Comparison of ENCODE assay signal across 13 cellular contexts in genomic region chr1:83500987-83501591, GRCh38.
DNase-seq lines count a peak whose midpoint lies in the region; ATAC-seq and TF ChIP-seq lines count a peak whose summit lies in the region.
"Had no signal": no experiment of that assay in that cellular context is flagged by ENCODE, and none has a peak within 500 bp of the region (broad histone marks: within the 10 kb centered on the region; RNA-seq: fewer than 3 reads in every experiment).

No MANE protein-coding gene starts in this region.

- H3K27me3 Mint-ChIP-seq in stimulated activated naive CD8-positive, alpha-beta T cell treated with anti-CD3 and anti-CD28 coated beads, Interleukin-15, amount 100 ng/mL, for 72 hours: no peaks in the 10 kb centered on the region
- H3K27me3 Mint-ChIP-seq: natural killer cell treated with Interleukin-12 subunit alpha and Interleukin-12 subunit beta and Interleukin-15 and Interleukin-18, amount 100 ng/mL, for 72 hours had no signal

- no peak overlapping the region for H3K4me3 ChIP-seq in lower leg skin (ENCODE audit: low read depth, poor library complexity, severe bottlenecking)

- peaks cover 47% of the 10 kb centered on the region for H3K4me1 Mint-ChIP-seq in stimulated activated naive CD8-positive, alpha-beta T cell treated with anti-CD3 and anti-CD28 coated beads, Interleukin-15, amount 100 ng/mL, for 72 hours
- H3K4me1 Mint-ChIP-seq: brain had no signal

- no peak for TF ChIP-seq POLR2A in lower leg skin (IDR thresholded peaks at IDR 0.05)

- peak overlapping the region; percentile 50 to 59 for H3K4me3 Mint-ChIP-seq in stimulated activated naive CD8-positive, alpha-beta T cell treated with anti-CD3 and anti-CD28 coated beads, Interleukin-15, amount 100 ng/mL, for 72 hours
- H3K4me3 Mint-ChIP-seq: brain; natural killer cell treated with Interleukin-12 subunit alpha and Interleukin-12 subunit beta and Interleukin-15 and Interleukin-18, amount 100 ng/mL, for 72 hours had no signal

- TF ChIP-seq CTCF in lower leg skin (IDR thresholded peaks at IDR 0.05): no peak

- H3K9me3 Mint-ChIP-seq in stimulated activated naive CD8-positive, alpha-beta T cell treated with anti-CD3 and anti-CD28 coated beads, Interleukin-15, amount 100 ng/mL, for 72 hours: peaks cover 13 to 20% of the 10 kb centered on the region in 2 donors

- ATAC-seq in left ventricle myocardium superior: peak; percentile 35
- no peak for ATAC-seq in Right ventricle myocardium inferior
- peak; percentile 93 for ATAC-seq in HG02610 (IDR thresholded peaks at IDR 0.05; ENCODE audit: unreplicated experiment)
- peak; percentile 93 for ATAC-seq in HG03558 (IDR thresholded peaks at IDR 0.05; ENCODE audit: extremely low read depth, unreplicated experiment)
- peak; percentile 99 for ATAC-seq in stimulated activated naive CD8-positive, alpha-beta T cell treated with anti-CD3 and anti-CD28 coated beads, Interleukin-15, amount 100 ng/mL, for 72 hours
- ATAC-seq: foreskin keratinocyte; natural killer cell treated with Interleukin-12 subunit alpha and Interleukin-12 subunit beta and Interleukin-15 and Interleukin-18, amount 100 ng/mL, for 72 hours had no signal

- DNase-seq in left ventricle myocardium superior (no peak), Right ventricle myocardium inferior (ENCODE audit: missing footprints) (no peak), HK-2 (ENCODE audit: unreplicated experiment) (no peak), DMS114 treated with DMSO at 0.1 percent for 48 hours (lab: John Stamatoyannopoulos, UW; ENCODE audit: unreplicated experiment) (no peak), lower leg skin (ENCODE audit: low spot score in 2 of 2) (no peak)
- peak in 1 of 2 donors; percentile 12 for DNase-seq in stimulated activated naive CD8-positive, alpha-beta T cell treated with anti-CD3 and anti-CD28 coated beads, Interleukin-15, amount 100 ng/mL, for 72 hours
- DNase-seq: foreskin keratinocyte, NCI-H2029 treated with DMSO at 0.1 percent for 48 hours, T-helper 9 cell had no signal

- H3K27ac Mint-ChIP-seq in stimulated activated naive CD8-positive, alpha-beta T cell treated with anti-CD3 and anti-CD28 coated beads, Interleukin-15, amount 100 ng/mL, for 72 hours: peak overlapping the region; percentile 90 to 94
- H3K27ac Mint-ChIP-seq: brain; natural killer cell treated with Interleukin-12 subunit alpha and Interleukin-12 subunit beta and Interleukin-15 and Interleukin-18, amount 100 ng/mL, for 72 hours had no signal

- intact Hi-C loops in left ventricle myocardium superior (cut with micrococcal nuclease): no loop called here
- intact Hi-C loops in Right ventricle myocardium inferior (cut with DNase I): no loop called here
- intact Hi-C loops in lower leg skin (cut with DNase I; ENCODE audit: low total_unique reads): no loop called here

- WGBS in lower leg skin, 2 donors: 78 to 81% methylated on average over 1 of the region's 1 CpG
